Comparison of ENCODE assay signal across 8 cellular contexts in genomic region chr11:65477271-65478029, GRCh38. TPM values are rescaled to one million over a fixed set of nuclear protein-coding genes. Genes with fewer than 3 reads are reported as not detected.
DNase-seq lines count a peak whose midpoint lies in the region; TF ChIP-seq lines count a peak whose summit lies in the region.

No MANE protein-coding gene starts in this region.

- H3K9me2 ChIP-seq in neural cell (ENCODE audit: insufficient read depth, low read length) = no peaks in the 10 kb centered on the region

- no peak for TF ChIP-seq CTCF in fibroblast of the aortic adventitia (IDR thresholded peaks at IDR 0.05; ENCODE audit: insufficient read depth, low read length)
- peak; percentile 23 for TF ChIP-seq CTCF in neural cell (IDR thresholded peaks at IDR 0.05; ENCODE audit: poor library complexity, severe bottlenecking)
- peak in 1 of 7 experiments; percentile 5 for TF ChIP-seq CTCF in stomach (IDR thresholded peaks at IDR 0.05)

- H3K4me2 ChIP-seq in neural cell (ENCODE audit: low read length) = peak overlapping the region; percentile 69

- peak overlapping the region; percentile 79 for H3K9ac ChIP-seq in neural cell (ENCODE audit: low read length)

- H3K36me3 ChIP-seq in neural cell (ENCODE audit: insufficient read depth, low read length) (no peaks in the 10 kb centered on the region), stomach (no peaks in the 10 kb centered on the region)

- peaks cover 40 to 73% (median 62%) of the 10 kb centered on the region in 4 donors for H3K4me1 ChIP-seq in stomach

- H3K27ac ChIP-seq in neural cell (ENCODE audit: low read length) (peak overlapping the region; percentile 83), stomach (peak overlapping the region; percentile 96 to 100 (median 99))

- TF ChIP-seq POLR2A in Raji (IDR thresholded peaks at IDR 0.05; ENCODE audit: insufficient read depth, low read depth, low read length) (peak; percentile 91), stomach (IDR thresholded peaks at IDR 0.05) (peak in 2 of 4 donors; percentile 81 to 86)

- peaks cover 48% of the 10 kb centered on the region for H3K79me2 ChIP-seq in neural cell (replicated peaks; ENCODE audit: insufficient read depth, low read length)

- H3K27me3 ChIP-seq in neural cell (ENCODE audit: insufficient read depth, low read depth, low read length) (no peaks in the 10 kb centered on the region), stomach (no peaks in the 10 kb centered on the region)

- 0 to 1% (median 0%) methylated on average over 42 to 53 of the region's 53 CpGs for WGBS in stomach, 5 donors

- H3K9me3 ChIP-seq in neural cell (ENCODE audit: low read length) (no peaks in the 10 kb centered on the region), stomach (no peaks in the 10 kb centered on the region)

- peak overlapping the region; percentile 43 for H2AFZ ChIP-seq in neural cell (ENCODE audit: low read depth, low read length)

- H3F3A ChIP-seq in neural cell (ENCODE audit: insufficient read depth, low read length, poor library complexity, severe bottlenecking) = no peaks in the 10 kb centered on the region

- TF ChIP-seq EP300 in neural cell (conservative IDR thresholded peaks at IDR 0.05; ENCODE audit: poor library complexity, severe bottlenecking) = peak; percentile 45
- TF ChIP-seq EP300 in stomach (IDR thresholded peaks at IDR 0.05) = peak; percentile 12

- peak; percentile 26 for TF ChIP-seq RAD21 in neural cell (conservative IDR thresholded peaks at IDR 0.05)

- DNase-seq in EH (ENCODE audit: low read depth) = peak; percentile 97
- DNase-seq in H4 (ENCODE audit: low spot score) = peak; percentile 91
- peak; percentile 96 for DNase-seq in M059J (ENCODE audit: low read depth)
- DNase-seq in activated effector memory CD4-positive, alpha-beta T cell treated with Interleukin-2 at 50 U/mL for 16 hours = peak; percentile 86
- peak; percentile 92 for DNase-seq in fibroblast of the aortic adventitia (ENCODE audit: low read depth)
- peak; percentile 97 for DNase-seq in stomach

- no peaks in the 10 kb centered on the region for H4K20me1 ChIP-seq in neural cell (ENCODE audit: insufficient read depth)

- H3K4me3 ChIP-seq in fibroblast of the aortic adventitia (ENCODE audit: low read depth, low read length) (peak overlapping the region; percentile 80), neural cell (ENCODE audit: low read length) (peak overlapping the region; percentile 68), stomach (peak overlapping the region; percentile 41 to 89 (median 68))

- intact Hi-C loops in stomach (cut with DNase I; ENCODE audit: low total_unique reads) = no loop called here

TF ChIP-seq in neural cell, 6 proteins besides CTCF, POLR2A, EP300 and RAD21:
- TF ChIP-seq EZH2 (IDR thresholded peaks at IDR 0.05; ENCODE audit: borderline replicate concordance, insufficient read depth, low read length, poor library complexity, severe bottlenecking) (no peak), TAF1 (IDR thresholded peaks at IDR 0.05; ENCODE audit: low read depth) (peak; percentile 15), MXI1 (conservative IDR thresholded peaks at IDR 0.05; ENCODE audit: poor library complexity, severe bottlenecking) (peak; percentile 63), REST (IDR thresholded peaks at IDR 0.05; ENCODE audit: borderline replicate concordance) (no peak), SMC3 (conservative IDR thresholded peaks at IDR 0.05; ENCODE audit: poor library complexity) (peak; percentile 44), POLR2AphosphoS5 (IDR thresholded peaks at IDR 0.05) (peak; percentile 84)
TF ChIP-seq in neural cell: peak in this region for 4.

RNA-seq across cellular contexts. Expression of gene MALAT1, which starts 21.4 kb away (rescaled TPM):
- total RNA-seq in H4 (2014; rRNA removed; shearing (Covaris generic)) = 168 and 177 TPM in 2 replicates
- total RNA-seq in M059J (2014; rRNA removed; shearing (Covaris generic)) = 370 and 608 TPM in 2 replicates
- 10,787 and 27,374 TPM in 2 replicates for total RNA-seq in fibroblast of the aortic adventitia (ENCODE audit: low replicate concordance)
- polyA plus RNA-seq in neural cell = 1,383 and 1,630 TPM in 2 replicates
- polyA minus RNA-seq in neural cell = 48,171 and 65,838 TPM in 2 replicates
- over 10,000 TPM; 11,517 to 39,496 (median 13,707) TPM for total RNA-seq in stomach
- 100 to 1,000 TPM; 124 to 296 (median 126) TPM for polyA plus RNA-seq in stomach

RNA-seq across cellular contexts. Expression of gene SCYL1, which starts 47.4 kb away (rescaled TPM):
- 34.5 and 38.6 TPM in 2 replicates for total RNA-seq in H4 (2014; rRNA removed; shearing (Covaris generic))
- total RNA-seq in M059J (2014; rRNA removed; shearing (Covaris generic)) = 59.7 and 96.5 TPM in 2 replicates
- total RNA-seq in fibroblast of the aortic adventitia (ENCODE audit: low replicate concordance) = 32.1 and 76.8 TPM in 2 replicates
- 48.3 and 56.2 TPM in 2 replicates for polyA plus RNA-seq in neural cell
- 35.3 and 55.3 TPM in 2 replicates for polyA minus RNA-seq in neural cell
- 10 to 100 TPM in 4 of 5 donors, 1 to 10 TPM in 1; 3.5 to 89.0 (median 65.2) TPM for total RNA-seq in stomach
- polyA plus RNA-seq in stomach = 10 to 100 TPM; 65.8 to 94.8 (median 86.1) TPM

RNA-seq across cellular contexts. Expression of gene NEAT1, which starts 54.9 kb away (rescaled TPM):
- total RNA-seq in H4 (2014; rRNA removed; shearing (Covaris generic)) = 2.9 and 3.4 TPM in 2 replicates
- total RNA-seq in M059J (2014; rRNA removed; shearing (Covaris generic)) = 3.9 and 6.5 TPM in 2 replicates
- 527 and 883 TPM in 2 replicates for total RNA-seq in fibroblast of the aortic adventitia (ENCODE audit: low replicate concordance)
- 2.6 and 4.2 TPM in 2 replicates for polyA plus RNA-seq in neural cell
- polyA minus RNA-seq in neural cell = 0.97 and 1.5 TPM in 2 replicates
- total RNA-seq in stomach = 1,000 to 10,000 TPM in 2 of 5 donors, 100 to 1,000 TPM in 3; 253 to 2,124 (median 789) TPM
- 1,000 to 10,000 TPM in 1 of 3 donors, 100 to 1,000 TPM in 2; 131 to 1,368 (median 157) TPM for polyA plus RNA-seq in stomach

Comparison
In these comparisons a context has a peak if more than half of its experiments do, and no peak if none do; other contexts are left out.
1. Peak in every context shown above with its lines: DNase-seq, H3K4me3 ChIP-seq and H3K27ac ChIP-seq.
2. RNA of gene MALAT1, which starts 21.4 kb away (total RNA-seq): 11,517 to 39,496 TPM in stomach and 10,787 to 27,374 TPM in fibroblast of the aortic adventitia; 370 to 608 TPM in M059J and 168 to 177 TPM in H4; every median in the first group is over 10 times any median in the second.
3. RNA of gene NEAT1, which starts 54.9 kb away (total RNA-seq): 253 to 2,124 TPM in stomach and 527 to 883 TPM in fibroblast of the aortic adventitia; 3.9 to 6.5 TPM in M059J and 2.9 to 3.4 TPM in H4; every median in the first group is over 10 times any median in the second.